Comparison of ENCODE assay signal across 10 cellular contexts in the genomic region with DNA sequence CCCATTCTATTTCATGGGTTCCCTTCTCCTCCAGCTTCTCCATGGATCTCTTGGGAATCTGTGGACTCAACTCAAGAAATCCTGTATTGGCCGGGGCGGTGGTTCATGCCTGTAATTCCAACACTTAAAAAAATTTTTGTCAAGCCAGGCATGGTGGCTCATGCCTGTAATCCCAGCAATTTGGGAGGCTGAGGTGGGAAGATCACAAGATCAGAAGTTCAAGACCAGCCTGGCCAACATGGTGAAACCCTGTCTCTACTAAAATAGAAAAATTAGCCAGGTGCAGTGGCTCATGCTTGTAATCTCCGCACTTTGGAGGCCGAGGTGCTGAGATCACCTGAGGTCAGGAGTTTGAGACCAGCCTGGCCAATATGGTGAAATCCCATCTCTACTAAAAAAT. TPM values are rescaled to one million over a fixed set of nuclear protein-coding genes. Genes with fewer than 3 reads are reported as not detected.
"Had no signal": no experiment of that assay in that cellular context is flagged by ENCODE, and none has a peak within 500 bp of the region (broad histone marks: within the 10 kb centered on the region; RNA-seq: fewer than 3 reads in every experiment).

No MANE protein-coding gene starts in this region.

RNA-seq across cellular contexts. Expression of gene FBLN1, which starts 55.1 kb away (rescaled TPM):
- total RNA-seq: activated B cell treated with CpG ODN at 0.5 μM for 24 hours; activated CD4-positive, alpha-beta memory T cell treated with anti-CD3 and anti-CD28 coated beads for 36 hours; activated CD4-positive, alpha-beta memory T cell treated with anti-CD3 and anti-CD28 coated beads, Interleukin-2, amount 10 ng/mL, durations not matched to agents 7 days and 5 days; activated CD4-positive, alpha-beta T cell treated with anti-CD3 and anti-CD28 coated beads for 36 hours; activated CD4-positive, alpha-beta T cell treated with anti-CD3 and anti-CD28 coated beads, Interleukin-2, amount 10 ng/mL, durations not matched to agents 24 days and 14 days; activated CD4-positive, alpha-beta T cell treated with anti-CD3 and anti-CD28 coated beads, Interleukin-2, amount 10 ng/mL, durations not matched to agents 7 days and 5 days; activated CD8-positive, alpha-beta memory T cell treated with anti-CD3 and anti-CD28 coated beads for 36 hours; activated CD8-positive, alpha-beta T cell treated with anti-CD3 and anti-CD28 coated beads, Interleukin-2, amount 10 ng/mL, durations not matched to agents 7 days and 5 days; T-helper 1 cell treated with Interleukin-12 subunit alpha and Interleukin-12 subunit beta and Interleukin-4 antibody, amounts not matched to agents 30 ng/mL and 1 ng/mL, for 36 hours; T-helper 2 cell treated with Interferon-gamma antibody and Interleukin-4, amounts not matched to agents 100 ng/mL and 5 ng/mL, for 36 hours had no signal
